ENCODE assay signal across 8 cellular contexts in the genomic region with DNA sequence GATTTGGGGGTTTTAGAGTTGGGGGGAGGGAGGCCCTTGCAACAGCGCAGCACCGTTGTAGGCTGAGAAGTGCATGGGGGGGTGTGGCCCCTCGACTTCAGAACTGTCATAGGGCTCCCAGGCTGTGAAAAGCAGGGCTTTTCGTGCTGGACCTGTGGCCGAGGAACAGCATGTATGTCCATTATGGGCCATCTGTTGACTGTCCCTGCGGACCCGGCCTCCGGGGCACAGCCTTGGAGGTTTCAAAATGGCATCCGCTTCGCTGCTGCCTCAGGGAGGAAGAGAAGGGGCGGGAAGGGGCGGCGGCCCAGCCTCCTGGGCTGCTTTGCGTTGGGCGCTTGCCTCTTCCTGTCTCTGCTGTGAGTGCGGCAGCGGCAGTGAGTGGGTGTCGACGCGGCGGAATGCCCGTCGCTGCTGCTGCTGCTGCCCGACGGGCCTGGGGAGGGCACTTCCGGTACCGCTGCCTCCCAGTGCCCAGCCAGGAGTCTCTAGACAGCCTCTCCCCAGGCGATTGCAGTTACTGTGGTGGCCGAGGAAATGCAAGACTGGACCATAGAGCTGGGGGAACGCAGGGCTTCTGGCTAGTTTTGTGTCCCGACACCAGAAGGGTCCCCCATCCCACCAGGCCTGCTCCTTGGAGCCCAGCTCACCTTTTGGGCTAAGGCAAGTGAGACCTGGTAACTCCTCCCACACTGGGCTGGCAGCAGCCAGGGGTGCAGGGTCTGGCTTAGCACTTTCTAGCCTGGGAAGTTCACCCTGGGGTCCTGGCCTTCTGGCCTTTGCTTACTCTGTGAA.
A peak's percentile ranks its signal among the peaks of the same experiment; 100 is the strongest.
DNase-seq lines count a peak whose midpoint lies in the region; ATAC-seq and TF ChIP-seq lines count a peak whose summit lies in the region.

No MANE protein-coding gene starts in this region.

- H3K27ac ChIP-seq in VCaP, result peak overlapping the region; percentile 73

- ATAC-seq in GM21515 (IDR thresholded peaks at IDR 0.05; ENCODE audit: unreplicated experiment), result peak; percentile 27

- in situ Hi-C loops in T47D (cut with HindIII; ENCODE audit: low pct_unique_long_range_greater_than_20kb, low sequenced_read_pairs), result no loop called here

- peak; percentile 94 for DNase-seq in COLO829 (ENCODE audit: low spot score)
- peak; percentile 44 for DNase-seq in NCI-H1092 (lab: John Stamatoyannopoulos, UW)
- peak; percentile 61 to 72 for DNase-seq in T47D (ENCODE audit: low read depth in 1 of 2, low spot score in 1 of 2)
- peak; percentile 86 for DNase-seq in iris pigment epithelial cell (ENCODE audit: low read depth)
- peak; percentile 82 for DNase-seq in stimulated activated CD4-positive, alpha-beta T cell treated with anti-CD3 and anti-CD28 coated beads, Interleukin-12 subunit alpha, Interleukin-12 subunit beta, amount 100 ng/mL, for 4 hours
- DNase-seq in NCI-H446 treated with DMSO at 0.1 percent for 48 hours (lab: John Stamatoyannopoulos, UW), result no peak

- TF ChIP-seq CTCF in VCaP (conservative IDR thresholded peaks at IDR 0.05), result no peak
